Comparison of ENCODE assay signal across 13 cellular contexts in genomic region chr1:58779059-58779754, GRCh38. TPM values are rescaled to one million over a fixed set of nuclear protein-coding genes. Genes with fewer than 3 reads are reported as not detected.
DNase-seq lines count a peak whose midpoint lies in the region; FAIRE-seq and TF ChIP-seq lines count a peak whose summit lies in the region.
"Had no signal": no experiment of that assay in that cellular context is flagged by ENCODE, and none has a peak within 500 bp of the region (broad histone marks: within the 10 kb centered on the region; RNA-seq: fewer than 3 reads in every experiment).

No MANE protein-coding gene starts in this region.

- H3K4me3 Mint-ChIP-seq in neural progenitor cell (no peak overlapping the region), endodermal cell (no peak overlapping the region)
- H3K4me3 Mint-ChIP-seq: stimulated activated memory B cell treated with anti-CD40 and anti-IgM and Interleukin-4, amounts not matched to agents 10 μg/mL and 1 μg/mL and 100 μg/mL, for 72 hours had no signal

- H3K36me3 Mint-ChIP-seq in neural progenitor cell (peaks cover 4% of the 10 kb centered on the region), endodermal cell (ENCODE audit: low read depth) (no peaks in the 10 kb centered on the region)

- FAIRE-seq in D721Med (lab: Jason Lieb, UNC) (peak; percentile 21), GM19239 (lab: Jason Lieb, UNC) (no peak), urothelium cell line (lab: Jason Lieb, UNC) (no peak)
- FAIRE-seq: H1 had no signal

- H3K27me3 Mint-ChIP-seq in neural progenitor cell (ENCODE audit: insufficient read depth, low read depth) (peaks cover 26% of the 10 kb centered on the region), endodermal cell (ENCODE audit: insufficient read depth) (peaks cover 30% of the 10 kb centered on the region)
- H3K27me3 Mint-ChIP-seq: stimulated activated memory B cell treated with anti-CD40 and anti-IgM and Interleukin-4, amounts not matched to agents 10 μg/mL and 1 μg/mL and 100 μg/mL, for 72 hours had no signal

- no peak for TF ChIP-seq POLR2A in esophagus muscularis mucosa (IDR thresholded peaks at IDR 0.05; ENCODE audit: low read depth)
- no peak for TF ChIP-seq POLR2A in tibial nerve (IDR thresholded peaks at IDR 0.05)

- POLR2A ChIA-PET in PC-9 (lab: Charles Lee; ENCODE audit: unreplicated experiment): interaction anchor here (0.6 to 1.0 kb wide), 3 partner anchors 34 to 772 kb away, joined by 5 to 14 read pairs (median 5); no protein-coding TSS in a partner anchor

- CTCF ChIA-PET in PC-9 (lab: Charles Lee): interaction anchor here (0.7 kb wide), 1 partner anchor 307 kb away, joined by 3 read pairs; no protein-coding TSS in a partner anchor

- peak overlapping the region; percentile 83 for H3K4me2 ChIP-seq in PC-9
- H3K4me2 ChIP-seq in neural progenitor cell: no peak overlapping the region

- H4K20me1 ChIP-seq in PC-9 (ENCODE audit: insufficient read depth) (peaks cover 37% of the 10 kb centered on the region), neural progenitor cell (ENCODE audit: low read depth) (peaks cover 19% of the 10 kb centered on the region)

- peaks cover 40% of the 10 kb centered on the region for H3K79me2 ChIP-seq in PC-9 (ENCODE audit: low read depth)
- no peaks in the 10 kb centered on the region for H3K79me2 ChIP-seq in neural progenitor cell (ENCODE audit: low read depth)

- TF ChIP-seq CTCF in D721Med (IDR thresholded peaks at IDR 0.05; ENCODE audit: insufficient read depth, missing control alignments): no peak
- no peak for TF ChIP-seq CTCF in PC-9 (conservative IDR thresholded peaks at IDR 0.05)
- TF ChIP-seq CTCF in esophagus muscularis mucosa (IDR thresholded peaks at IDR 0.05): no peak
- no peak for TF ChIP-seq CTCF in neural progenitor cell (IDR thresholded peaks at IDR 0.05)
- no peak for TF ChIP-seq CTCF in tibial nerve (IDR thresholded peaks at IDR 0.05)
- no peak for TF ChIP-seq CTCF in endodermal cell (conservative IDR thresholded peaks at IDR 0.05)

- no TSS peak for BruUV-seq in PC-9 (replicated peaks; lab: Mats Ljungman, UMichigan)

- H2AFZ ChIP-seq in PC-9 (no peak overlapping the region), neural progenitor cell (replicated peaks) (no peak overlapping the region)

- H3K36me3 ChIP-seq in PC-9 (ENCODE audit: low read depth) (peaks cover 24% of the 10 kb centered on the region; the same call in 1 of the 2 replicates), esophagus muscularis mucosa (peaks cover 0 to 20% (median 2%) of the 10 kb centered on the region in 4 donors), neural progenitor cell (no peaks in the 10 kb centered on the region), tibial nerve (peaks cover 0 to 8% (median 0%) of the 10 kb centered on the region in 3 donors), endodermal cell (ENCODE audit: control insufficient read depth, insufficient read depth, low read length) (no peaks in the 10 kb centered on the region)

- peaks cover 32% of the 10 kb centered on the region for H3K4me1 Mint-ChIP-seq in neural progenitor cell
- peaks cover 30% of the 10 kb centered on the region for H3K4me1 Mint-ChIP-seq in endodermal cell

- intact Hi-C loops in PC-9 (cut with micrococcal nuclease; ENCODE audit: unreplicated experiment) (no loop called here), esophagus muscularis mucosa (cut with DNase I) (no loop called here)

- DNase-seq in D721Med (ENCODE audit: insufficient read length, low spot score): no peak
- peak in 1 of 2 experiments; percentile 36 for DNase-seq in PC-9
- DNase-seq in esophagus muscularis mucosa (ENCODE audit: extremely low spot score): no peak
- DNase-seq in neural progenitor cell (ENCODE audit: low spot score): no peak
- no peak for DNase-seq in tibial nerve (ENCODE audit: low spot score in 2 of 2)
- DNase-seq in endodermal cell: no peak
- no peak for DNase-seq in GM19239 (ENCODE audit: insufficient read length, low spot score)
- no peak for DNase-seq in urothelium cell line (ENCODE audit: low spot score)
- DNase-seq: activated T-cell treated with anti-CD3 and anti-CD28 coated beads for 4 hours; stimulated activated CD4-positive, alpha-beta T cell treated with anti-CD3 and anti-CD28 coated beads, Interleukin-1b, Interleukin-23, amount 100 ng/mL, for 48 hours had no signal

- H3K27ac Mint-ChIP-seq in neural progenitor cell: peak overlapping the region; percentile 34
- no peak overlapping the region for H3K27ac Mint-ChIP-seq in endodermal cell
- H3K27ac Mint-ChIP-seq: stimulated activated memory B cell treated with anti-CD40 and anti-IgM and Interleukin-4, amounts not matched to agents 10 μg/mL and 1 μg/mL and 100 μg/mL, for 72 hours had no signal

- H3K9me3 Mint-ChIP-seq in neural progenitor cell (no peaks in the 10 kb centered on the region), endodermal cell (no peaks in the 10 kb centered on the region)
- H3K9me3 Mint-ChIP-seq: stimulated activated memory B cell treated with anti-CD40 and anti-IgM and Interleukin-4, amounts not matched to agents 10 μg/mL and 1 μg/mL and 100 μg/mL, for 72 hours had no signal

- H3K4me3 ChIP-seq in PC-9 (peak overlapping the region; percentile 94; the same call in 1 of the 2 replicates), esophagus muscularis mucosa (peak overlapping the region in 1 of 4 donors; percentile 93), neural progenitor cell (no peak overlapping the region), tibial nerve (no peak overlapping the region), endodermal cell (ENCODE audit: low read length) (no peak overlapping the region)

- H3K9ac ChIP-seq in neural progenitor cell (no peak overlapping the region), endodermal cell (ENCODE audit: extremely low read depth, low read length, poor library complexity, severe bottlenecking) (no peak overlapping the region)

- WGBS in esophagus muscularis mucosa: 70% methylated on average over 2 of the region's 2 CpGs
- 30 to 49% methylated on average over 2 of the region's 2 CpGs for WGBS in tibial nerve, 2 donors
- 95% methylated on average over 2 of the region's 2 CpGs; no CpG with 5 or more reads in 1 of the 2 experiments for WGBS in endodermal cell (ENCODE audit: insufficient coverage in 1 of 2, insufficient read length in 1 of 2), 2 experiments

- H3F3A ChIP-seq in PC-9 (ENCODE audit: insufficient read depth, low read depth) (peaks cover 42% of the 10 kb centered on the region), neural progenitor cell (ENCODE audit: low read depth) (peaks cover 20% of the 10 kb centered on the region)

- no peaks in the 10 kb centered on the region for H3K9me2 ChIP-seq in PC-9 (ENCODE audit: insufficient read depth)

- no peaks in the 10 kb centered on the region for H3K9me3 ChIP-seq in PC-9 (ENCODE audit: insufficient read depth, low read depth)
- H3K9me3 ChIP-seq in esophagus muscularis mucosa: no peaks in the 10 kb centered on the region
- H3K9me3 ChIP-seq in neural progenitor cell (ENCODE audit: low read depth): no peaks in the 10 kb centered on the region
- H3K9me3 ChIP-seq in tibial nerve: no peaks in the 10 kb centered on the region
- H3K9me3 ChIP-seq in endodermal cell (ENCODE audit: control insufficient read depth, low read length): no peaks in the 10 kb centered on the region
- H3K9me3 ChIP-seq: Caco-2 had no signal

- H3K27ac ChIP-seq in PC-9: peak overlapping the region; percentile 92
- peak overlapping the region; percentile 98 to 100 (median 100) for H3K27ac ChIP-seq in esophagus muscularis mucosa (replicated peaks in 1 of 4)
- H3K27ac ChIP-seq in neural progenitor cell: no peak overlapping the region
- peak overlapping the region in 2 of 4 donors; percentile 98 to 100 for H3K27ac ChIP-seq in tibial nerve
- no peak overlapping the region for H3K27ac ChIP-seq in endodermal cell (ENCODE audit: low read depth, low read length)

- H3K27me3 ChIP-seq in PC-9 (ENCODE audit: insufficient read depth, low read depth): no peaks in the 10 kb centered on the region
- H3K27me3 ChIP-seq in esophagus muscularis mucosa: no peaks in the 10 kb centered on the region
- peaks cover 44% of the 10 kb centered on the region for H3K27me3 ChIP-seq in neural progenitor cell
- H3K27me3 ChIP-seq in tibial nerve: no peaks in the 10 kb centered on the region
- H3K27me3 ChIP-seq in endodermal cell (ENCODE audit: control insufficient read depth, insufficient read depth, low read length, poor library complexity, severe bottlenecking): peaks cover 8% of the 10 kb centered on the region

- H3K4me1 ChIP-seq in PC-9 (replicated peaks; ENCODE audit: insufficient read depth) (peaks cover 17% of the 10 kb centered on the region), esophagus muscularis mucosa (peaks cover 11 to 20% (median 19%) of the 10 kb centered on the region in 4 donors), neural progenitor cell (peaks cover 13% of the 10 kb centered on the region), tibial nerve (peaks cover 0 to 19% (median 7%) of the 10 kb centered on the region in 4 donors), endodermal cell (ENCODE audit: control insufficient read depth, insufficient read depth, low read length) (no peaks in the 10 kb centered on the region)
- H3K4me1 ChIP-seq: Caco-2 had no signal

- TF ChIP-seq EP300 in esophagus muscularis mucosa (IDR thresholded peaks at IDR 0.05) (no peak), tibial nerve (IDR thresholded peaks at IDR 0.05) (no peak)

RNA-seq across cellular contexts. Expression of gene JUN, which starts 4.6 kb away (rescaled TPM):
- 74.7 and 93.7 TPM in 2 replicates for total RNA-seq in PC-9 (2021)
- 100 to 1,000 TPM in 3 of 4 donors, 10 to 100 TPM in 1; 77.7 to 126 (median 111) TPM for total RNA-seq in esophagus muscularis mucosa
- total RNA-seq in neural progenitor cell (ENCODE audit: low replicate concordance): 10.2 and 16.8 TPM in 2 replicates
- total RNA-seq in tibial nerve: 100 to 1,000 TPM; 169 to 267 (median 192) TPM
- 10 to 100 TPM; 15.1 to 16.3 TPM for total RNA-seq in endodermal cell
- polyA plus RNA-seq in endodermal cell (2013, experiment 1 of 2): 29.1 TPM
- 30.4 TPM for polyA plus RNA-seq in endodermal cell (2013, experiment 2 of 2)

Comparison
In these comparisons a context has a peak if more than half of its experiments do, and no peak if none do; other contexts are left out.
1. H3K27ac ChIP-seq: peak in PC-9 (single experiment) and esophagus muscularis mucosa (4 of 4); none in neural progenitor cell (single experiment) and endodermal cell (single experiment).